Comparison of ENCODE assay signal across 1 cellular context in the genomic region with DNA sequence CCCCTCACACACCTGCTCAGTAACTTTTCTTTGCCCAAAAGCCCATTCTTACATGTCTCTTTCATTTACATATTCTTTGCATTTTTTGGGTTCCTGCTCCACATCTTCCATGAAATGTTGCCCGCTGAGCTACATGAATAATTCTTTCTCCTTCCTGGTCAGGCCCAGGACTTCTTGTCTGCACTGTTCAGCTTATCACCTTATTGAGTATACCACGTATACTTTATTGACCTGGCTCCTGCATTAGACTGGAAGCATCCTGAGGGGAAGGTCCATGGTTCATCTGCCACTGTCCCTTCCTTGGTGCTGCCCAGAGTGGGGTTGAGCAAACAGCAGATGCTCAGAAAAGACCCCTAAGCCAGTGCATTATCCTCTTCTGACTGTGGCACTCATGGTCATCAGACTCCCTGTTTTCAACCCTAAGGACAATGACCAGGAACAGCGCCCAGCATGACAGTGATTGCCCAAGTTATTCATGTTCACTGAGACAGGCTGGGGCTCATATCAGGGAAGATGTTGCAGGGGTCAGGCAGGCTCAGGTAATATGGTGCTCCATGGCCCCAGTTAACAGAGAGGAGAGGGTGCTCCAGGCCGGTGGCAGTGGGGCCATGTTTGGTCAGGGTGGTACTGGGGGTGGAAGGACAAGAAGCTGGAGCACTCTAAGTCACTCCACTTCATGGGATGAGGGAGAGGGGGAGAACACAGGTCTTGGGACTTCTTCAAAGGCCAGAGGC.
TF ChIP-seq lines count a peak whose summit lies in the region.

No MANE protein-coding gene starts in this region.

TF ChIP-seq in HepG2, 621 proteins besides CTCF, POLR2A, EP300 and RAD21 (continued from another document and continues in another):
- TF ChIP-seq, protein P1, sequence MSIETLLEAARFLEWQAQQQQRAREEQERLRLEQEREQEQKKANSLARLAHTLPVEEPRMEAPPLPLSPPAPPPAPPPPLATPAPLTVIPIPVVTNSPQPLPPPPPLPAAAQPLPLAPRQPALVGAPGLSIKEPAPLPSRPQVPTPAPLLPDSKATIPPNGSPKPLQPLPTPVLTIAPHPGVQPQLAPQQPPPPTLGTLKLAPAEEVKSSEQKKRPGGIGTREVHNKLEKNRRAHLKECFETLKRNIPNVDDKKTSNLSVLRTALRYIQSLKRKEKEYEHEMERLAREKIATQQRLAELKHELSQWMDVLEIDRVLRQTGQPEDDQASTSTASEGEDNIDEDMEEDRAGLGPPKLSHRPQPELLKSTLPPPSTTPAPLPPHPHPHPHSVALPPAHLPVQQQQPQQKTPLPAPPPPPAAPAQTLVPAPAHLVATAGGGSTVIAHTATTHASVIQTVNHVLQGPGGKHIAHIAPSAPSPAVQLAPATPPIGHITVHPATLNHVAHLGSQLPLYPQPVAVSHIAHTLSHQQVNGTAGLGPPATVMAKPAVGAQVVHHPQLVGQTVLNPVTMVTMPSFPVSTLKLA (IDR thresholded peaks at IDR 0.05), result no peak
- TF ChIP-seq RORA (CRISPR knock-in tag; IDR thresholded peaks at IDR 0.05) (no peak), ZNF749 (CRISPR knock-in tag; IDR thresholded peaks at IDR 0.05; ENCODE audit: borderline replicate concordance) (no peak; the same call in 1 of the 2 replicates), SUZ12 (IDR thresholded peaks at IDR 0.05; ENCODE audit: low read depth, low read length) (no peak), TP53 (CRISPR knock-in tag; conservative IDR thresholded peaks at IDR 0.05) (no peak), SSRP1 (CRISPR knock-in tag; IDR thresholded peaks at IDR 0.05) (peak; percentile 98), ZNF839 (CRISPR knock-in tag; IDR thresholded peaks at IDR 0.05; ENCODE audit: borderline replicate concordance) (no peak; the same call in 1 of the 2 replicates), BRD4 (CRISPR knock-in tag; IDR thresholded peaks at IDR 0.05) (no peak), MTA3 (CRISPR knock-in tag; IDR thresholded peaks at IDR 0.05) (no peak), MATR3 (CRISPR knock-in tag; IDR thresholded peaks at IDR 0.05) (no peak), YY1 (IDR thresholded peaks at IDR 0.05; ENCODE audit: insufficient read depth, insufficient replicate concordance, low read depth, low read length) (no peak), ARHGAP35 (CRISPR knock-in tag; IDR thresholded peaks at IDR 0.05; ENCODE audit: borderline replicate concordance) (no peak), SOX5 (CRISPR knock-in tag; IDR thresholded peaks at IDR 0.05; ENCODE audit: borderline replicate concordance) (no peak), ZNF460 (CRISPR knock-in tag; IDR thresholded peaks at IDR 0.05; ENCODE audit: borderline replicate concordance) (no peak), ZNF550 (CRISPR knock-in tag; IDR thresholded peaks at IDR 0.05; ENCODE audit: borderline replicate concordance) (no peak), NR2F2 (IDR thresholded peaks at IDR 0.05; ENCODE audit: borderline replicate concordance, low read depth) (no peak; the same call in 1 of the 2 replicates), ZNF468 (CRISPR knock-in tag; IDR thresholded peaks at IDR 0.05) (no peak), ZNF224 (CRISPR knock-in tag; IDR thresholded peaks at IDR 0.05) (no peak), ZNF547 (CRISPR knock-in tag; IDR thresholded peaks at IDR 0.05) (no peak), TGIF2 (CRISPR knock-in tag; IDR thresholded peaks at IDR 0.05) (no peak), KMT2B (CRISPR knock-in tag; IDR thresholded peaks at IDR 0.05) (no peak; the same call in 1 of the 2 replicates), ZNF256 (CRISPR knock-in tag; conservative IDR thresholded peaks at IDR 0.05) (0 out of 2 replicates have a peak, but pooled peaks have one; percentile 72), ZNF816 (CRISPR knock-in tag; IDR thresholded peaks at IDR 0.05; ENCODE audit: borderline replicate concordance) (no peak), ZNF703 (CRISPR knock-in tag; IDR thresholded peaks at IDR 0.05; ENCODE audit: borderline replicate concordance) (no peak), ATM (IDR thresholded peaks at IDR 0.05; ENCODE audit: borderline replicate concordance) (no peak), ZNF263 (CRISPR knock-in tag; IDR thresholded peaks at IDR 0.05) (peak; percentile 96), RBM22 (optimal IDR thresholded peaks at IDR 0.05; ENCODE audit: low read length) (peak; percentile 95), SP4 (CRISPR knock-in tag; IDR thresholded peaks at IDR 0.05) (peak; percentile 47; the same call in 1 of the 2 replicates), ZNF788 (CRISPR knock-in tag; IDR thresholded peaks at IDR 0.05; ENCODE audit: borderline replicate concordance) (no peak), ZNF337 (CRISPR knock-in tag; IDR thresholded peaks at IDR 0.05; ENCODE audit: borderline replicate concordance, low read depth) (no peak), TAF15 (IDR thresholded peaks at IDR 0.05; ENCODE audit: low read depth, low read length, poor library complexity, severe bottlenecking) (no peak), PHF21A (CRISPR knock-in tag; IDR thresholded peaks at IDR 0.05) (0 out of 2 replicates have a peak, but pooled peaks have one; percentile 23), KDM3A (CRISPR knock-in tag; IDR thresholded peaks at IDR 0.05; ENCODE audit: low read depth) (no peak)
- TF ChIP-seq, protein P2, sequence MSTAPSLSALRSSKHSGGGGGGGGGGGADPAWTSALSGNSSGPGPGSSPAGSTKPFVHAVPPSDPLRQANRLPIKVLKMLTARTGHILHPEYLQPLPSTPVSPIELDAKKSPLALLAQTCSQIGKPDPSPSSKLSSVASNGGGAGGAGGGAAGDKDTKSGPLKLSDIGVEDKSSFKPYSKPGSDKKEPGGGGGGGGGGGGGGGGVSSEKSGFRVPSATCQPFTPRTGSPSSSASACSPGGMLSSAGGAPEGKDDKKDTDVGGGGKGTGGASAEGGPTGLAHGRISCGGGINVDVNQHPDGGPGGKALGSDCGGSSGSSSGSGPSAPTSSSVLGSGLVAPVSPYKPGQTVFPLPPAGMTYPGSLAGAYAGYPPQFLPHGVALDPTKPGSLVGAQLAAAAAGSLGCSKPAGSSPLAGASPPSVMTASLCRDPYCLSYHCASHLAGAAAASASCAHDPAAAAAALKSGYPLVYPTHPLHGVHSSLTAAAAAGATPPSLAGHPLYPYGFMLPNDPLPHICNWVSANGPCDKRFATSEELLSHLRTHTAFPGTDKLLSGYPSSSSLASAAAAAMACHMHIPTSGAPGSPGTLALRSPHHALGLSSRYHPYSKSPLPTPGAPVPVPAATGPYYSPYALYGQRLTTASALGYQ (CRISPR knock-in tag; IDR thresholded peaks at IDR 0.05), result no peak
- TF ChIP-seq, protein P3, sequence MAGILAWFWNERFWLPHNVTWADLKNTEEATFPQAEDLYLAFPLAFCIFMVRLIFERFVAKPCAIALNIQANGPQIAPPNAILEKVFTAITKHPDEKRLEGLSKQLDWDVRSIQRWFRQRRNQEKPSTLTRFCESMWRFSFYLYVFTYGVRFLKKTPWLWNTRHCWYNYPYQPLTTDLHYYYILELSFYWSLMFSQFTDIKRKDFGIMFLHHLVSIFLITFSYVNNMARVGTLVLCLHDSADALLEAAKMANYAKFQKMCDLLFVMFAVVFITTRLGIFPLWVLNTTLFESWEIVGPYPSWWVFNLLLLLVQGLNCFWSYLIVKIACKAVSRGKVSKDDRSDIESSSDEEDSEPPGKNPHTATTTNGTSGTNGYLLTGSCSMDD (CRISPR knock-in tag; IDR thresholded peaks at IDR 0.05), result no peak
- TF ChIP-seq, protein P4, sequence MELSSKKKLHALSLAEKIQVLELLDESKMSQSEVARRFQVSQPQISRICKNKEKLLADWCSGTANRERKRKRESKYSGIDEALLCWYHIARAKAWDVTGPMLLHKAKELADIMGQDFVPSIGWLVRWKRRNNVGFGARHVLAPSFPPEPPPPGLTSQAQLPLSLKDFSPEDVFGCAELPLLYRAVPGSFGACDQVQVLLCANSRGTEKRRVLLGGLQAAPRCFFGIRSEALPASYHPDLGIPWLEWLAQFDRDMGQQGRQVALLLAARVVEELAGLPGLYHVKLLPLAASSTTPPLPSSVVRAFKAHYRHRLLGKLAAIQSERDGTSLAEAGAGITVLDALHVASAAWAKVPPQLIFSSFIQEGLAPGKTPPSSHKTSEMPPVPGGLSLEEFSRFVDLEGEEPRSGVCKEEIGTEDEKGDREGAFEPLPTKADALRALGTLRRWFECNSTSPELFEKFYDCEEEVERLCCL (CRISPR knock-in tag; IDR thresholded peaks at IDR 0.05; ENCODE audit: borderline replicate concordance), result no peak
- TF ChIP-seq, protein P5, sequence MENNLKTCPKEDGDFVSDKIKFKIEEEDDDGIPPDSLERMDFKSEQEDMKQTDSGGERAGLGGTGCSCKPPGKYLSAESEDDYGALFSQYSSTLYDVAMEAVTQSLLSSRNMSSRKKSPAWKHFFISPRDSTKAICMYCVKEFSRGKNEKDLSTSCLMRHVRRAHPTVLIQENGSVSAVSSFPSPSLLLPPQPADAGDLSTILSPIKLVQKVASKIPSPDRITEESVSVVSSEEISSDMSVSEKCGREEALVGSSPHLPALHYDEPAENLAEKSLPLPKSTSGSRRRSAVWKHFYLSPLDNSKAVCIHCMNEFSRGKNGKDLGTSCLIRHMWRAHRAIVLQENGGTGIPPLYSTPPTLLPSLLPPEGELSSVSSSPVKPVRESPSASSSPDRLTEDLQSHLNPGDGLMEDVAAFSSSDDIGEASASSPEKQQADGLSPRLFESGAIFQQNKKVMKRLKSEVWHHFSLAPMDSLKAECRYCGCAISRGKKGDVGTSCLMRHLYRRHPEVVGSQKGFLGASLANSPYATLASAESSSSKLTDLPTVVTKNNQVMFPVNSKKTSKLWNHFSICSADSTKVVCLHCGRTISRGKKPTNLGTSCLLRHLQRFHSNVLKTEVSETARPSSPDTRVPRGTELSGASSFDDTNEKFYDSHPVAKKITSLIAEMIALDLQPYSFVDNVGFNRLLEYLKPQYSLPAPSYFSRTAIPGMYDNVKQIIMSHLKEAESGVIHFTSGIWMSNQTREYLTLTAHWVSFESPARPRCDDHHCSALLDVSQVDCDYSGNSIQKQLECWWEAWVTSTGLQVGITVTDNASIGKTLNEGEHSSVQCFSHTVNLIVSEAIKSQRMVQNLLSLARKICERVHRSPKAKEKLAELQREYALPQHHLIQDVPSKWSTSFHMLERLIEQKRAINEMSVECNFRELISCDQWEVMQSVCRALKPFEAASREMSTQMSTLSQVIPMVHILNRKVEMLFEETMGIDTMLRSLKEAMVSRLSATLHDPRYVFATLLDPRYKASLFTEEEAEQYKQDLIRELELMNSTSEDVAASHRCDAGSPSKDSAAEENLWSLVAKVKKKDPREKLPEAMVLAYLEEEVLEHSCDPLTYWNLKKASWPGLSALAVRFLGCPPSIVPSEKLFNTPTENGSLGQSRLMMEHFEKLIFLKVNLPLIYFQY (CRISPR knock-in tag; IDR thresholded peaks at IDR 0.05; ENCODE audit: borderline replicate concordance), result no peak
- TF ChIP-seq, protein P6, sequence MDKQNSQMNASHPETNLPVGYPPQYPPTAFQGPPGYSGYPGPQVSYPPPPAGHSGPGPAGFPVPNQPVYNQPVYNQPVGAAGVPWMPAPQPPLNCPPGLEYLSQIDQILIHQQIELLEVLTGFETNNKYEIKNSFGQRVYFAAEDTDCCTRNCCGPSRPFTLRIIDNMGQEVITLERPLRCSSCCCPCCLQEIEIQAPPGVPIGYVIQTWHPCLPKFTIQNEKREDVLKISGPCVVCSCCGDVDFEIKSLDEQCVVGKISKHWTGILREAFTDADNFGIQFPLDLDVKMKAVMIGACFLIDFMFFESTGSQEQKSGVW (CRISPR knock-in tag; IDR thresholded peaks at IDR 0.05; ENCODE audit: borderline replicate concordance), result no peak; the same call in 1 of the 2 replicates
- TF ChIP-seq, protein P7, sequence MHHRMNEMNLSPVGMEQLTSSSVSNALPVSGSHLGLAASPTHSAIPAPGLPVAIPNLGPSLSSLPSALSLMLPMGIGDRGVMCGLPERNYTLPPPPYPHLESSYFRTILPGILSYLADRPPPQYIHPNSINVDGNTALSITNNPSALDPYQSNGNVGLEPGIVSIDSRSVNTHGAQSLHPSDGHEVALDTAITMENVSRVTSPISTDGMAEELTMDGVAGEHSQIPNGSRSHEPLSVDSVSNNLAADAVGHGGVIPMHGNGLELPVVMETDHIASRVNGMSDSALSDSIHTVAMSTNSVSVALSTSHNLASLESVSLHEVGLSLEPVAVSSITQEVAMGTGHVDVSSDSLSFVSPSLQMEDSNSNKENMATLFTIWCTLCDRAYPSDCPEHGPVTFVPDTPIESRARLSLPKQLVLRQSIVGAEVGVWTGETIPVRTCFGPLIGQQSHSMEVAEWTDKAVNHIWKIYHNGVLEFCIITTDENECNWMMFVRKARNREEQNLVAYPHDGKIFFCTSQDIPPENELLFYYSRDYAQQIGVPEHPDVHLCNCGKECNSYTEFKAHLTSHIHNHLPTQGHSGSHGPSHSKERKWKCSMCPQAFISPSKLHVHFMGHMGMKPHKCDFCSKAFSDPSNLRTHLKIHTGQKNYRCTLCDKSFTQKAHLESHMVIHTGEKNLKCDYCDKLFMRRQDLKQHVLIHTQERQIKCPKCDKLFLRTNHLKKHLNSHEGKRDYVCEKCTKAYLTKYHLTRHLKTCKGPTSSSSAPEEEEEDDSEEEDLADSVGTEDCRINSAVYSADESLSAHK (CRISPR knock-in tag; IDR thresholded peaks at IDR 0.05; ENCODE audit: borderline replicate concordance), result no peak
- TF ChIP-seq, protein P8, sequence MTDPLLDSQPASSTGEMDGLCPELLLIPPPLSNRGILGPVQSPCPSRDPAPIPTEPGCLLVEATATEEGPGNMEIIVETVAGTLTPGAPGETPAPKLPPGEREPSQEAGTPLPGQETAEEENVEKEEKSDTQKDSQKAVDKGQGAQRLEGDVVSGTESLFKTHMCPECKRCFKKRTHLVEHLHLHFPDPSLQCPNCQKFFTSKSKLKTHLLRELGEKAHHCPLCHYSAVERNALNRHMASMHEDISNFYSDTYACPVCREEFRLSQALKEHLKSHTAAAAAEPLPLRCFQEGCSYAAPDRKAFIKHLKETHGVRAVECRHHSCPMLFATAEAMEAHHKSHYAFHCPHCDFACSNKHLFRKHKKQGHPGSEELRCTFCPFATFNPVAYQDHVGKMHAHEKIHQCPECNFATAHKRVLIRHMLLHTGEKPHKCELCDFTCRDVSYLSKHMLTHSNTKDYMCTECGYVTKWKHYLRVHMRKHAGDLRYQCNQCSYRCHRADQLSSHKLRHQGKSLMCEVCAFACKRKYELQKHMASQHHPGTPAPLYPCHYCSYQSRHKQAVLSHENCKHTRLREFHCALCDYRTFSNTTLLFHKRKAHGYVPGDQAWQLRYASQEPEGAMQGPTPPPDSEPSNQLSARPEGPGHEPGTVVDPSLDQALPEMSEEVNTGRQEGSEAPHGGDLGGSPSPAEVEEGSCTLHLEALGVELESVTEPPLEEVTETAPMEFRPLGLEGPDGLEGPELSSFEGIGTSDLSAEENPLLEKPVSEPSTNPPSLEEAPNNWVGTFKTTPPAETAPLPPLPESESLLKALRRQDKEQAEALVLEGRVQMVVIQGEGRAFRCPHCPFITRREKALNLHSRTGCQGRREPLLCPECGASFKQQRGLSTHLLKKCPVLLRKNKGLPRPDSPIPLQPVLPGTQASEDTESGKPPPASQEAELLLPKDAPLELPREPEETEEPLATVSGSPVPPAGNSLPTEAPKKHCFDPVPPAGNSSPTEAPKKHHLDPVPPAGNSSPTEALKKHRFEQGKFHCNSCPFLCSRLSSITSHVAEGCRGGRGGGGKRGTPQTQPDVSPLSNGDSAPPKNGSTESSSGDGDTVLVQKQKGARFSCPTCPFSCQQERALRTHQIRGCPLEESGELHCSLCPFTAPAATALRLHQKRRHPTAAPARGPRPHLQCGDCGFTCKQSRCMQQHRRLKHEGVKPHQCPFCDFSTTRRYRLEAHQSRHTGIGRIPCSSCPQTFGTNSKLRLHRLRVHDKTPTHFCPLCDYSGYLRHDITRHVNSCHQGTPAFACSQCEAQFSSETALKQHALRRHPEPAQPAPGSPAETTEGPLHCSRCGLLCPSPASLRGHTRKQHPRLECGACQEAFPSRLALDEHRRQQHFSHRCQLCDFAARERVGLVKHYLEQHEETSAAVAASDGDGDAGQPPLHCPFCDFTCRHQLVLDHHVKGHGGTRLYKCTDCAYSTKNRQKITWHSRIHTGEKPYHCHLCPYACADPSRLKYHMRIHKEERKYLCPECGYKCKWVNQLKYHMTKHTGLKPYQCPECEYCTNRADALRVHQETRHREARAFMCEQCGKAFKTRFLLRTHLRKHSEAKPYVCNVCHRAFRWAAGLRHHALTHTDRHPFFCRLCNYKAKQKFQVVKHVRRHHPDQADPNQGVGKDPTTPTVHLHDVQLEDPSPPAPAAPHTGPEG (CRISPR knock-in tag; IDR thresholded peaks at IDR 0.05), result no peak
